8 cellular contexts compared by ENCODE assay signal in the genomic region with DNA sequence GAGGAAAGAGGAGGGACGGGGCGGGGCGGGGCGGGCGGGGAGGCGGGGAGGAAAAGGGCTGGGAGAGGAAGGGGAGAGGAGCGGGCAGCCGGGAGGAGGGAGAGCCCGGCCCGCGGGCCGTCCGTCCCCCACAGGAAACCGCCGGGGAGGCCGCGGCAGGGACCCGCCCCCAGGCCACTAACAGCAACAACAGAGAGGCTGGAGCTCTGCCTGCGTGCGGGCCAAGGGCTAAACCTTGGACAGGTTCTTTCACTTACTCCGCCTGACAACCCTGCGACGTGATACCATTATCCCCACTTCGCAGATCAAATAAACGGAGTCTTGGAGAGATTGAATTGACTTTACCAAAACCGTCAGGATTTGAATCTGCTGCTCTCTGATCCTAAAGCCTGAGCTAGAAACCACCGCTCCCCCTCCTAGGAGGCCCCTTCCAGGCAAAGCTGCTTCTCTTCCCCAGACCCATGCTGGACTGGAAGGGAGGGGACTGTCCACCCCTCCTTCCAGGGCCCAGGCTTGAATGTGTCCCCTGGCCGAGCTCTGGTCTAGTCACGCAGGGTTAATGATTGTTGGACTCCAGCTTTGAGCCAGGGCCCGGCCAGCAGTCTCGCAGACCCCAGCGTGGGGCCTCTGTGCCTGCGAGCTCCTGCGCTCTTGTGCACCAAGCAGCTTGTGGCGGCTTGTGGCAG. TPM values are rescaled to one million over a fixed set of nuclear protein-coding genes. Genes with fewer than 3 reads are reported as not detected.
A peak's percentile ranks its signal among the peaks of the same experiment; 100 is the strongest.
DNase-seq lines count a peak whose midpoint lies in the region; ATAC-seq and TF ChIP-seq lines count a peak whose summit lies in the region.

A gene with protein sequence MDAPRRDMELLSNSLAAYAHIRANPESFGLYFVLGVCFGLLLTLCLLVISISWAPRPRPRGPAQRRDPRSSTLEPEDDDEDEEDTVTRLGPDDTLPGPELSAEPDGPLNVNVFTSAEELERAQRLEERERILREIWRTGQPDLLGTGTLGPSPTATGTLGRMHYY (minus strand): TSS at position 10 of the 686 bp plus-strand sequence. CDS start 608 bp downstream, outside the sequence.

- H3K27me3 Mint-ChIP-seq in CD4-positive, alpha-beta T cell: no peaks in the 10 kb centered on the region
- peaks cover 17% of the 10 kb centered on the region for H3K27me3 Mint-ChIP-seq in activated naive CD8-positive, alpha-beta T cell treated with anti-CD3 and anti-CD28 coated beads for 36 hours

- H3K4me2 ChIP-seq in PC-9 (peak within 1 kb of the TSS; percentile 80), parathyroid adenoma (ENCODE audit: low read length) (peak within 1 kb of the TSS; percentile 75)

- H3K4me3 Mint-ChIP-seq in CD4-positive, alpha-beta T cell: peak within 1 kb of the TSS; percentile 85
- H3K4me3 Mint-ChIP-seq in activated naive CD8-positive, alpha-beta T cell treated with anti-CD3 and anti-CD28 coated beads for 36 hours: peak within 1 kb of the TSS; percentile 78

- peak within 1 kb of the TSS; percentile 52; the same call in 1 of the 2 replicates for H3K4me3 ChIP-seq in PC-9
- H3K4me3 ChIP-seq in cardiac muscle cell: peak within 1 kb of the TSS; percentile 37
- H3K4me3 ChIP-seq in parathyroid adenoma (ENCODE audit: low read depth, low read length): peak within 1 kb of the TSS; percentile 57

- no peaks in the 10 kb centered on the region for H3K9me2 ChIP-seq in PC-9 (ENCODE audit: insufficient read depth)

- peak in 5 of 10 experiments; percentile 26 to 49 (median 30) for DNase-seq in CD4-positive, alpha-beta T cell
- DNase-seq in PC-9 (peak in 1 of 2 experiments; percentile 72), cardiac muscle cell (ENCODE audit: low read depth in 1 of 2, low spot score in 1 of 2) (peak; percentile 72 to 93), NCI-H2171 treated with DMSO at 0.1 percent for 48 hours (lab: John Stamatoyannopoulos, UW) (no peak)
- DNase-seq in activated naive CD8-positive, alpha-beta T cell treated with anti-CD3 and anti-CD28 coated beads for 36 hours: peak; percentile 55

- ATAC-seq in CD4-positive, alpha-beta T cell (ENCODE audit: poor library complexity): peak; percentile 20
- ATAC-seq in GM21723 (IDR thresholded peaks at IDR 0.05; ENCODE audit: unreplicated experiment): peak; percentile 51
- no peak for ATAC-seq in HG02763 (IDR thresholded peaks at IDR 0.05; ENCODE audit: unreplicated experiment)

- no peak within 1 kb of the TSS for H3K27ac ChIP-seq in CD4-positive, alpha-beta T cell (ENCODE audit: low read depth, low read length)
- H3K27ac ChIP-seq in PC-9 (no peak within 1 kb of the TSS), cardiac muscle cell (peak within 1 kb of the TSS; percentile 2), parathyroid adenoma (peak within 1 kb of the TSS; percentile 42)

- no peaks in the 10 kb centered on the region for H3K27me3 ChIP-seq in CD4-positive, alpha-beta T cell (ENCODE audit: control insufficient read depth, insufficient read depth, low read length)
- H3K27me3 ChIP-seq in PC-9 (ENCODE audit: insufficient read depth, low read depth) (no peaks in the 10 kb centered on the region), cardiac muscle cell (no peaks in the 10 kb centered on the region), parathyroid adenoma (ENCODE audit: control insufficient read depth, insufficient read depth, low read length) (no peaks in the 10 kb centered on the region)

- TF ChIP-seq CTCF in CD4-positive, alpha-beta T cell (IDR thresholded peaks at IDR 0.05): no peak
- no peak for TF ChIP-seq CTCF in PC-9 (conservative IDR thresholded peaks at IDR 0.05)
- no peak for TF ChIP-seq CTCF in cardiac muscle cell (IDR thresholded peaks at IDR 0.05; ENCODE audit: low read depth, low read length)
- TF ChIP-seq CTCF in parathyroid adenoma (IDR thresholded peaks at IDR 0.05): no peak

- no peak within 1 kb of the TSS for H3K9ac ChIP-seq in parathyroid adenoma

- H4K20me1 ChIP-seq in PC-9 (ENCODE audit: insufficient read depth): no peaks in the 10 kb centered on the region; the same call in 1 of the 2 replicates

- H3K4me1 ChIP-seq in PC-9 (replicated peaks; ENCODE audit: insufficient read depth) (no peaks in the 10 kb centered on the region; the same call in 1 of the 2 replicates), cardiac muscle cell (ENCODE audit: low read depth) (peaks cover 32% of the 10 kb centered on the region), parathyroid adenoma (no peaks in the 10 kb centered on the region)

- H3K36me3 Mint-ChIP-seq in CD4-positive, alpha-beta T cell (ENCODE audit: low read depth): no peaks in the 10 kb centered on the region
- H3K36me3 Mint-ChIP-seq in activated naive CD8-positive, alpha-beta T cell treated with anti-CD3 and anti-CD28 coated beads for 36 hours: peaks cover 5% of the 10 kb centered on the region

- H3K9me3 ChIP-seq in CD4-positive, alpha-beta T cell (ENCODE audit: control insufficient read depth, low read length): no peaks in the 10 kb centered on the region
- H3K9me3 ChIP-seq in PC-9 (ENCODE audit: insufficient read depth, low read depth) (no peaks in the 10 kb centered on the region), cardiac muscle cell (ENCODE audit: low read depth) (no peaks in the 10 kb centered on the region), parathyroid adenoma (ENCODE audit: control insufficient read depth, low read length) (no peaks in the 10 kb centered on the region)

- H3K27ac Mint-ChIP-seq in CD4-positive, alpha-beta T cell: no peak within 1 kb of the TSS
- peak within 1 kb of the TSS; percentile 48 for H3K27ac Mint-ChIP-seq in activated naive CD8-positive, alpha-beta T cell treated with anti-CD3 and anti-CD28 coated beads for 36 hours

- intact Hi-C loops in CD4-positive, alpha-beta T cell (cut with DNase I, micrococcal nuclease): loop anchor here in 1 of 2 experiments (5.0 kb wide), 1 partner anchor 44 kb away; no protein-coding TSS in a partner anchor
- intact Hi-C loops in PC-9 (cut with micrococcal nuclease; ENCODE audit: unreplicated experiment): no loop called here

- BruUV-seq in PC-9 (replicated peaks; lab: Mats Ljungman, UMichigan): no TSS peak

- H3K36me3 ChIP-seq in PC-9 (ENCODE audit: low read depth) (no peaks in the 10 kb centered on the region), cardiac muscle cell (no peaks in the 10 kb centered on the region), parathyroid adenoma (ENCODE audit: control insufficient read depth, insufficient read depth, low read length) (no peaks in the 10 kb centered on the region)

- H3K9me3 Mint-ChIP-seq in CD4-positive, alpha-beta T cell: no peaks in the 10 kb centered on the region
- H3K9me3 Mint-ChIP-seq in activated naive CD8-positive, alpha-beta T cell treated with anti-CD3 and anti-CD28 coated beads for 36 hours: no peaks in the 10 kb centered on the region

- H3K4me1 Mint-ChIP-seq in CD4-positive, alpha-beta T cell (ENCODE audit: low read depth): peaks cover 30% of the 10 kb centered on the region
- H3K4me1 Mint-ChIP-seq in activated naive CD8-positive, alpha-beta T cell treated with anti-CD3 and anti-CD28 coated beads for 36 hours: peaks cover 19% of the 10 kb centered on the region

- H2AFZ ChIP-seq in PC-9 (0 out of 2 replicates have a peak within 1 kb of the TSS, but pooled peaks have one; percentile 52), parathyroid adenoma (peak within 1 kb of the TSS; percentile 85)

- POLR2A ChIA-PET in CD4-positive, alpha-beta T cell (lab: Charles Lee): interaction anchor here (0.6 to 3.1 kb wide), 6 partner anchors 17 to 100 kb away, joined by 3 to 19 read pairs (median 6); a partner anchor contains a TSS
- POLR2A ChIA-PET in PC-9 (lab: Charles Lee; ENCODE audit: unreplicated experiment): interaction anchor here (0.7 kb wide), 2 partner anchors 18 to 24 kb away, joined by 3 to 5 read pairs; no protein-coding TSS in a partner anchor

- CTCF ChIA-PET in CD4-positive, alpha-beta T cell (lab: Charles Lee): interaction anchor here (0.6 to 2.0 kb wide), 3 partner anchors 18 to 63 kb away, joined by 3 to 7 read pairs (median 5); a partner anchor contains a TSS
- CTCF ChIA-PET in PC-9 (lab: Charles Lee): no interaction called here

- H3F3A ChIP-seq in PC-9 (ENCODE audit: insufficient read depth, low read depth): no peaks in the 10 kb centered on the region; the same call in 1 of the 2 replicates

- H3K79me2 ChIP-seq in PC-9 (ENCODE audit: low read depth): no peaks in the 10 kb centered on the region
- H3K79me2 ChIP-seq in parathyroid adenoma: no peaks in the 10 kb centered on the region

RNA-seq across cellular contexts. Expression of the gene that starts here (rescaled TPM):
- 1 to 10 TPM; 1.5 to 1.8 TPM for total RNA-seq in CD4-positive, alpha-beta T cell
- total RNA-seq in PC-9 (2021) (12.4 and 20.5 TPM in 2 replicates), cardiac muscle cell (26.6 and 40.4 TPM in 2 replicates)
- total RNA-seq in activated naive CD8-positive, alpha-beta T cell treated with anti-CD3 and anti-CD28 coated beads for 36 hours: 1 to 10 TPM; 5.3 to 6.3 TPM
- 23.6 and 24.5 TPM in 2 replicates for polyA plus RNA-seq in cardiac muscle cell

Comparison
In these comparisons a context has a peak if more than half of its experiments do, and no peak if none do; other contexts are left out.
1. H3K27ac ChIP-seq: peak in cardiac muscle cell (single experiment) and parathyroid adenoma (single experiment); none in CD4-positive, alpha-beta T cell (single experiment) and PC-9 (single experiment).
2. Peak in every context shown above with its lines, with median percentiles within 50 percentile points of each other: H3K4me3 ChIP-seq.